In genomic region chr19:2311093-2311492, GRCh38 we compare ENCODE assay signal across 9 cellular contexts. TPM values are rescaled to one million over a fixed set of nuclear protein-coding genes. Genes with fewer than 3 reads are reported as not detected.
"Had no signal": no experiment of that assay in that cellular context is flagged by ENCODE, and none has a peak within 500 bp of the region (broad histone marks: within the 10 kb centered on the region; RNA-seq: fewer than 3 reads in every experiment).

No MANE protein-coding gene starts in this region.

- DNase-seq: GDM1, GF-D8 had no signal

- H3K4me3 ChIP-seq: GM12878 had no signal

- FAIRE-seq: G401.6, GM12878, GM12891, GM12892, GM18507, GM19239 had no signal

- ATAC-seq: GM12878 had no signal

RNA-seq across cellular contexts. Expression of gene LINGO3, which starts 3.1 kb away (rescaled TPM):
- total RNA-seq: G401 had no signal

RNA-seq across cellular contexts. Expression of gene PEAK3, which starts 29.1 kb away (rescaled TPM):
- total RNA-seq: G401 had no signal

RNA-seq across cellular contexts. Expression of gene TMPRSS9, which starts 49.0 kb away (rescaled TPM):
- total RNA-seq: GM12878 had no signal
